Comparison of ENCODE assay signal across 9 cellular contexts in genomic region chr5:157471709-157472108, GRCh38. TPM values are rescaled to one million over a fixed set of nuclear protein-coding genes. Genes with fewer than 3 reads are reported as not detected.
A peak's percentile ranks its signal among the peaks of the same experiment; 100 is the strongest.
DNase-seq lines count a peak whose midpoint lies in the region; ATAC-seq and TF ChIP-seq lines count a peak whose summit lies in the region.
"Had no signal": no experiment of that assay in that cellular context is flagged by ENCODE, and none has a peak within 500 bp of the region (broad histone marks: within the 10 kb centered on the region; RNA-seq: fewer than 3 reads in every experiment).

No MANE protein-coding gene starts in this region.

- H3K27ac Mint-ChIP-seq in activated B cell treated with CpG ODN at 0.5 μM for 24 hours, result peak overlapping the region; percentile 2

- H3K36me3 Mint-ChIP-seq in activated B cell treated with CpG ODN at 0.5 μM for 24 hours (ENCODE audit: low read depth), result peaks cover 81% of the 10 kb centered on the region

- CTCF ChIA-PET in activated B cell treated with CpG ODN at 0.5 μM for 24 hours (lab: Charles Lee), result interaction anchor here (0.5 to 3.6 kb wide), 18 partner anchors 8 to 1755 kb away, joined by 3 to 26 read pairs (median 4); partner anchors contain the start of gene NIPAL4

- H3K27me3 ChIP-seq in HL-60 (ENCODE audit: insufficient read depth, poor library complexity, severe bottlenecking), result no peaks in the 10 kb centered on the region
- no peaks in the 10 kb centered on the region for H3K27me3 ChIP-seq in vagina

- H3K9me3 ChIP-seq in vagina, result no peaks in the 10 kb centered on the region

- no peaks in the 10 kb centered on the region for H3K27me3 Mint-ChIP-seq in activated B cell treated with CpG ODN at 0.5 μM for 24 hours

- no peak overlapping the region for H3K4me3 Mint-ChIP-seq in activated B cell treated with CpG ODN at 0.5 μM for 24 hours

- peak; percentile 71 for DNase-seq in DMS 273 (lab: John Stamatoyannopoulos, UW; ENCODE audit: unreplicated experiment)
- DNase-seq in DMS 273 treated with DMSO at 0.1 percent for 48 hours (lab: John Stamatoyannopoulos, UW), result no peak
- DNase-seq in HL-60 (ENCODE audit: low read depth in 1 of 2, low spot score in 1 of 2), result no peak
- DNase-seq in activated B cell treated with CpG ODN at 0.5 μM for 24 hours, result no peak
- peak; percentile 41 for DNase-seq in iris pigment epithelial cell (ENCODE audit: low read depth)
- no peak for DNase-seq in vagina (ENCODE audit: extremely low spot score in 2 of 2)
- DNase-seq in SHP77 treated with DMSO at 0.1 percent for 48 hours (lab: John Stamatoyannopoulos, UW), result no peak
- DNase-seq in effector CD8-positive, alpha-beta T cell (lab: John Stamatoyannopoulos, UW), result no peak

- peaks cover 0 to 10% of the 10 kb centered on the region in 2 donors for H3K36me3 ChIP-seq in vagina

- TF ChIP-seq POLR2A in vagina (IDR thresholded peaks at IDR 0.05), result no peak

- H3K4me1 ChIP-seq in vagina, result no peaks in the 10 kb centered on the region

- TF ChIP-seq CTCF in HL-60 (IDR thresholded peaks at IDR 0.05; ENCODE audit: insufficient read depth, low read length), result peak; percentile 11
- no peak for TF ChIP-seq CTCF in activated B cell treated with CpG ODN at 0.5 μM for 24 hours (IDR thresholded peaks at IDR 0.05)
- TF ChIP-seq CTCF in vagina (IDR thresholded peaks at IDR 0.05), result peak in 2 of 3 experiments; percentile 11 to 35

- intact Hi-C loops in activated B cell treated with CpG ODN at 0.5 μM for 24 hours (cut with micrococcal nuclease), result loop anchor here (1.0 to 10.0 kb wide), 3 partner anchors 39 to 327 kb away; partner anchors contain the start of gene MED7
- intact Hi-C loops in vagina (cut with DNase I), result no loop called here

- H3K4me3 ChIP-seq in HL-60 (replicated peaks; ENCODE audit: insufficient read depth, low read length) (no peak overlapping the region), vagina (no peak overlapping the region)
- H3K4me3 ChIP-seq: skin epidermis had no signal

- POLR2A ChIA-PET in activated B cell treated with CpG ODN at 0.5 μM for 24 hours (lab: Charles Lee), result interaction anchor here (0.8 to 1.5 kb wide), 2 partner anchors 9 to 18 kb away, joined by 4 to 6 read pairs; no protein-coding TSS in a partner anchor

- peak; percentile 61 for ATAC-seq in activated B cell treated with CpG ODN at 0.5 μM for 24 hours (ENCODE audit: low read depth)

- H3K4me1 Mint-ChIP-seq in activated B cell treated with CpG ODN at 0.5 μM for 24 hours, result peaks cover 46% of the 10 kb centered on the region

- H3K27ac ChIP-seq in HL-60 (replicated peaks) (no peak overlapping the region), vagina (no peak overlapping the region)
- H3K27ac ChIP-seq: skin epidermis had no signal

- no peaks in the 10 kb centered on the region for H3K9me3 Mint-ChIP-seq in activated B cell treated with CpG ODN at 0.5 μM for 24 hours

RNA-seq across cellular contexts. Expression of gene NIPAL4, which starts 11.7 kb away (rescaled TPM):
- total RNA-seq in activated B cell treated with CpG ODN at 0.5 μM for 24 hours (2.7 and 2.8 TPM in 2 replicates), vagina (12.0 TPM)

Comparison
In these comparisons a context has a peak if more than half of its experiments do, and no peak if none do; other contexts are left out.
1. DNase-seq: peak in DMS 273 (single experiment) and iris pigment epithelial cell (single experiment); none in DMS 273 treated with DMSO at 0.1 percent for 48 hours (single experiment), HL-60 (0 of 2), activated B cell treated with CpG ODN at 0.5 μM for 24 hours (single experiment), vagina (0 of 2), SHP77 treated with DMSO at 0.1 percent for 48 hours (single experiment) and effector CD8-positive, alpha-beta T cell (single experiment).